Comparison of ENCODE assay signal across 1 cellular context in the genomic region with DNA sequence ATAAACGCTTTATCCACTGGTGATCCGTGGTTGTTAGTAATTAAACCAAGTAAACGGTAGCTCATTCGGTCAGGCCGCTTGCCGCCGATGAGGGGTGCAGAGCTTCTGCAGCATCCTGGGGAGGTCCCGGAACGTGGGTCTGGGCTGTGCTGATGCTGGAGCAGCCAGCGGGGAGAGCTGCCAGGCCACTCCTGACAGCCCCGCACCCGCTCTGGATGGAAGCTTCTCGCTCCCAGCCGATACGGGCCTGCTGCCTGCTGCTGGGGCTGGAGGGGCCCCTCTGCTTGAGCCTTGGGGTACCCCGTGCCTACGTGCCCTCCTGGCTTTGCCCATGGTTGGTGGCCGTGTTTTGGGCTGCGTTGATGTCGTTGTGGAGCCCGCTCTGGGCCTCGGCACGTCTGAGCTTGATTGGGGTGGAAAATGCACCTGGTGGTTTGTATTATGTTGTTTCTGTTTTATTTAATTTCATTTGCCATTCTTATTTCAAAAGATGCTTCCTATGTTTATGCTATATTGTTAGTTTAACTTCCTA.
TF ChIP-seq lines count a peak whose summit lies in the region.

No MANE protein-coding gene starts in this region.

TF ChIP-seq in SK-N-SH, 30 proteins besides CTCF, POLR2A, EP300 and RAD21:
- TF ChIP-seq, protein P1, sequence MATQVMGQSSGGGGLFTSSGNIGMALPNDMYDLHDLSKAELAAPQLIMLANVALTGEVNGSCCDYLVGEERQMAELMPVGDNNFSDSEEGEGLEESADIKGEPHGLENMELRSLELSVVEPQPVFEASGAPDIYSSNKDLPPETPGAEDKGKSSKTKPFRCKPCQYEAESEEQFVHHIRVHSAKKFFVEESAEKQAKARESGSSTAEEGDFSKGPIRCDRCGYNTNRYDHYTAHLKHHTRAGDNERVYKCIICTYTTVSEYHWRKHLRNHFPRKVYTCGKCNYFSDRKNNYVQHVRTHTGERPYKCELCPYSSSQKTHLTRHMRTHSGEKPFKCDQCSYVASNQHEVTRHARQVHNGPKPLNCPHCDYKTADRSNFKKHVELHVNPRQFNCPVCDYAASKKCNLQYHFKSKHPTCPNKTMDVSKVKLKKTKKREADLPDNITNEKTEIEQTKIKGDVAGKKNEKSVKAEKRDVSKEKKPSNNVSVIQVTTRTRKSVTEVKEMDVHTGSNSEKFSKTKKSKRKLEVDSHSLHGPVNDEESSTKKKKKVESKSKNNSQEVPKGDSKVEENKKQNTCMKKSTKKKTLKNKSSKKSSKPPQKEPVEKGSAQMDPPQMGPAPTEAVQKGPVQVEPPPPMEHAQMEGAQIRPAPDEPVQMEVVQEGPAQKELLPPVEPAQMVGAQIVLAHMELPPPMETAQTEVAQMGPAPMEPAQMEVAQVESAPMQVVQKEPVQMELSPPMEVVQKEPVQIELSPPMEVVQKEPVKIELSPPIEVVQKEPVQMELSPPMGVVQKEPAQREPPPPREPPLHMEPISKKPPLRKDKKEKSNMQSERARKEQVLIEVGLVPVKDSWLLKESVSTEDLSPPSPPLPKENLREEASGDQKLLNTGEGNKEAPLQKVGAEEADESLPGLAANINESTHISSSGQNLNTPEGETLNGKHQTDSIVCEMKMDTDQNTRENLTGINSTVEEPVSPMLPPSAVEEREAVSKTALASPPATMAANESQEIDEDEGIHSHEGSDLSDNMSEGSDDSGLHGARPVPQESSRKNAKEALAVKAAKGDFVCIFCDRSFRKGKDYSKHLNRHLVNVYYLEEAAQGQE (IDR thresholded peaks at IDR 0.05; ENCODE audit: low read depth, low read length), result no peak
- TF ChIP-seq FOXJ3 (CRISPR knock-in tag; IDR thresholded peaks at IDR 0.05), result no peak
- TF ChIP-seq, protein P2, sequence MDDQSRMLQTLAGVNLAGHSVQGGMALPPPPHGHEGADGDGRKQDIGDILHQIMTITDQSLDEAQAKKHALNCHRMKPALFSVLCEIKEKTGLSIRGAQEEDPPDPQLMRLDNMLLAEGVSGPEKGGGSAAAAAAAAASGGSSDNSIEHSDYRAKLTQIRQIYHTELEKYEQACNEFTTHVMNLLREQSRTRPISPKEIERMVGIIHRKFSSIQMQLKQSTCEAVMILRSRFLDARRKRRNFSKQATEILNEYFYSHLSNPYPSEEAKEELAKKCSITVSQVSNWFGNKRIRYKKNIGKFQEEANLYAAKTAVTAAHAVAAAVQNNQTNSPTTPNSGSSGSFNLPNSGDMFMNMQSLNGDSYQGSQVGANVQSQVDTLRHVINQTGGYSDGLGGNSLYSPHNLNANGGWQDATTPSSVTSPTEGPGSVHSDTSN (IDR thresholded peaks at IDR 0.05), result no peak
- TF ChIP-seq NFIC (IDR thresholded peaks at IDR 0.05; ENCODE audit: borderline replicate concordance), result no peak
- TF ChIP-seq SIN3A (IDR thresholded peaks at IDR 0.05; ENCODE audit: borderline replicate concordance, low read depth, low read length), result no peak
- TF ChIP-seq, protein P3, sequence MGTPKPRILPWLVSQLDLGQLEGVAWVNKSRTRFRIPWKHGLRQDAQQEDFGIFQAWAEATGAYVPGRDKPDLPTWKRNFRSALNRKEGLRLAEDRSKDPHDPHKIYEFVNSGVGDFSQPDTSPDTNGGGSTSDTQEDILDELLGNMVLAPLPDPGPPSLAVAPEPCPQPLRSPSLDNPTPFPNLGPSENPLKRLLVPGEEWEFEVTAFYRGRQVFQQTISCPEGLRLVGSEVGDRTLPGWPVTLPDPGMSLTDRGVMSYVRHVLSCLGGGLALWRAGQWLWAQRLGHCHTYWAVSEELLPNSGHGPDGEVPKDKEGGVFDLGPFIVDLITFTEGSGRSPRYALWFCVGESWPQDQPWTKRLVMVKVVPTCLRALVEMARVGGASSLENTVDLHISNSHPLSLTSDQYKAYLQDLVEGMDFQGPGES (IDR thresholded peaks at IDR 0.05; ENCODE audit: low read depth, low read length), result no peak
- no peak for TF ChIP-seq ELF1 (IDR thresholded peaks at IDR 0.05)
- TF ChIP-seq, protein P4, sequence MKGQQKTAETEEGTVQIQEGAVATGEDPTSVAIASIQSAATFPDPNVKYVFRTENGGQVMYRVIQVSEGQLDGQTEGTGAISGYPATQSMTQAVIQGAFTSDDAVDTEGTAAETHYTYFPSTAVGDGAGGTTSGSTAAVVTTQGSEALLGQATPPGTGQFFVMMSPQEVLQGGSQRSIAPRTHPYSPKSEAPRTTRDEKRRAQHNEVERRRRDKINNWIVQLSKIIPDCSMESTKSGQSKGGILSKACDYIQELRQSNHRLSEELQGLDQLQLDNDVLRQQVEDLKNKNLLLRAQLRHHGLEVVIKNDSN (IDR thresholded peaks at IDR 0.05; ENCODE audit: borderline replicate concordance, low read depth), result no peak
